ENCODE assay signal across 1 cellular context in the genomic region with DNA sequence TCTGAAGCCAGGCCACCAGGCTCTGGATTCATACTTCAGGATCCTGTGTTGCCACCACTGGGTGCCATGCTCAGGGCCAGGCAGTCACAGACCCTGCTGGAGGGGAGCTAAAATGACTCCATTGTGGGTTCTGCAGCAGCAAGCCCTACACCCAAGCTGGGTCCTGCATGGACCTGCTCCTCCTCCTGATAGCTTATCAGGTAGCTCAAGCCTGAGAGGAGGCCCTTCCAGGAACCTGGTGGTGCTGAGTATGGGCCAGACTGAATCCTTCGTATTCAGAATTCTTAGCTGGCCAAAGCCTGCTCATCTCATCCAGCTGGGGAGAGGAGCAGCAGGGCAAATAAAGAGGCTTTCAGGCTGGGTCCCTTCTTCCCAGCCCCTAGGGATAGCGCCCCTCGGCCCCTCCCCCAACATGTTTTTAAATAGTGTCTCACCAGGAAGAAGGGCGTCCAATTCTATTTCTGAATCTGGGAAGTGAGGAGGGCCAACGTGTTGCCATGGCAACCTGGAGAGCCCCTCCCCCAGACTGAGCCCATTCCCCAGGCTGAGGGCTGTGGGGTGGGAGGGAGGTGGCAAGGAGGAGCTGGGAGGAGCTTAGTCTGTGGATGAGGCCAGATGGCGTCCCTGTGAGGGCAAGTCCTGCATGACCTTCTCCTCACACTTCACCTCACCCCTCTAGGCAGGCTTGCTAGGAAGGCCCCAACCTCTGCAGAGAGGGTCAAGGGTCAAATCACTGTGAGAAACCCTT.
TF ChIP-seq lines count a peak whose summit lies in the region.

No MANE protein-coding gene starts in this region.

TF ChIP-seq in HepG2, 621 proteins besides CTCF, POLR2A, EP300 and RAD21:
- TF ChIP-seq, protein P1, sequence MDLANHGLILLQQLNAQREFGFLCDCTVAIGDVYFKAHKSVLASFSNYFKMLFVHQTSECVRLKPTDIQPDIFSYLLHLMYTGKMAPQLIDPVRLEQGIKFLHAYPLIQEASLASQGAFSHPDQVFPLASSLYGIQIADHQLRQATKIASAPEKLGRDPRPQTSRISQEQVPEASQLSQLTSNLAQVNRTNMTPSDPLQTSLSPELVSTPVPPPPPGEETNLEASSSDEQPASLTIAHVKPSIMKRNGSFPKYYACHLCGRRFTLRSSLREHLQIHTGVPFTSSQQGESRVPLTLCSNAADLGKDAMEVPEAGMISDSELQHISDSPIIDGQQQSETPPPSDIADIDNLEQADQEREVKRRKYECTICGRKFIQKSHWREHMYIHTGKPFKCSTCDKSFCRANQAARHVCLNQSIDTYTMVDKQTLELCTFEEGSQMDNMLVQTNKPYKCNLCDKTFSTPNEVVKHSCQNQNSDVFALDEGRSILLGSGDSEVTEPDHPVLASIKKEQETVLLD (CRISPR knock-in tag; IDR thresholded peaks at IDR 0.05; ENCODE audit: low read depth): no peak
- TF ChIP-seq RFX1 (IDR thresholded peaks at IDR 0.05) (peak; percentile 24; the same call in 1 of the 2 replicates), RFX3 (CRISPR knock-in tag; IDR thresholded peaks at IDR 0.05) (peak; percentile 44; the same call in 1 of the 2 replicates)
TF ChIP-seq in HepG2: peak in this region for 2.
